ENCODE assay signal across 1 cellular context in the genomic region with DNA sequence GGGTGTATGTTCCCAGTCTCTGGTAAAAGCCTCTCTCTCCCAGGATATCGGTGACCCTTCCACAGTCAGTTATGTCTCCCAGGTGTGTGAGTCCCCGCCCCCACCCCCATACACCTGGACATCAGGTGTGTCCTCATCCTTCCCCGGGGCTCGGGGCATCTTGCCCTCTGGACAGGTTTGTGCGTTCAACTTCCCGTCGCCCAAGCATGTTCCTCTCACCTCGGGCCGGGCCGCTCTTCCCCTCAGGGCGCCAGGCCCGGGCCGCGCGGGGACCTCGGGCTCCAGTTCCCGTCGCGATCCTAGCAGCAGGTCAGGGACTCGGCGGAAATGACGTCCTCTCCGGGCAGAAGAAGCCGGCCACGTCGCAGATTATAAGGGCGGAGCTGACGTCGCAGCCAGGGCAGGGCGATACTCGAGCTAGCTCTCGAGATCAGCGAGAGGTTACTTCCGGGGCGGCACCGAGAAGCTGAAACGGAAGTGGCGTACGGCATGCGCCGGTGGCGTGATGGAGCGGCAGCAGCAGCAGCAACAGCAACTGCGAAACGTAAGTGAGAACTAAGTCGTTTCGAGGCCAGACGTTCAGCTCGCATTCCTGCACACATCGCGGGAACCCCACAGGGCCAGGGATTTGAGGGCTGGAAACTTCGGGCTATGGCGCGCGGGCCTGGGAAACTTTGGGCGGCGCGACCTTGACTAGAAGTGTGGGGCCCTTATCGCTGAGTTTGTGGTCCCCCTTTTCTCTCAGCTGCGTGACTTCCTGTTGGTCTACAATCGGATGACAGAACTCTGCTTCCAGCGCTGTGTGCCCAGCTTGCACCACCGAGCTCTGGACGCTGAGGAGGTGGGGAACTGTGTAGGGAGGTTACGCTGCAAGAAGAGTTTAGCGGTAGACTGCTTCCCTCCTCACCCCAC.
TF ChIP-seq lines count a peak whose summit lies in the region.

A gene with protein sequence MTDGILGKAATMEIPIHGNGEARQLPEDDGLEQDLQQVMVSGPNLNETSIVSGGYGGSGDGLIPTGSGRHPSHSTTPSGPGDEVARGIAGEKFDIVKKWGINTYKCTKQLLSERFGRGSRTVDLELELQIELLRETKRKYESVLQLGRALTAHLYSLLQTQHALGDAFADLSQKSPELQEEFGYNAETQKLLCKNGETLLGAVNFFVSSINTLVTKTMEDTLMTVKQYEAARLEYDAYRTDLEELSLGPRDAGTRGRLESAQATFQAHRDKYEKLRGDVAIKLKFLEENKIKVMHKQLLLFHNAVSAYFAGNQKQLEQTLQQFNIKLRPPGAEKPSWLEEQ (minus strand): TSS at position 320 of the 912 bp plus-strand sequence. CDS start 910 bp downstream, outside the sequence.
A gene with protein sequence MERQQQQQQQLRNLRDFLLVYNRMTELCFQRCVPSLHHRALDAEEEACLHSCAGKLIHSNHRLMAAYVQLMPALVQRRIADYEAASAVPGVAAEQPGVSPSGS (plus strand): TSS at position 490 of the 912 bp plus-strand sequence. CDS start 16 bp downstream, at position 506.

TF ChIP-seq in K562, 482 proteins besides CTCF, POLR2A, EP300 and RAD21 (continued from another document and continues in another):
- TF ChIP-seq, protein P1, sequence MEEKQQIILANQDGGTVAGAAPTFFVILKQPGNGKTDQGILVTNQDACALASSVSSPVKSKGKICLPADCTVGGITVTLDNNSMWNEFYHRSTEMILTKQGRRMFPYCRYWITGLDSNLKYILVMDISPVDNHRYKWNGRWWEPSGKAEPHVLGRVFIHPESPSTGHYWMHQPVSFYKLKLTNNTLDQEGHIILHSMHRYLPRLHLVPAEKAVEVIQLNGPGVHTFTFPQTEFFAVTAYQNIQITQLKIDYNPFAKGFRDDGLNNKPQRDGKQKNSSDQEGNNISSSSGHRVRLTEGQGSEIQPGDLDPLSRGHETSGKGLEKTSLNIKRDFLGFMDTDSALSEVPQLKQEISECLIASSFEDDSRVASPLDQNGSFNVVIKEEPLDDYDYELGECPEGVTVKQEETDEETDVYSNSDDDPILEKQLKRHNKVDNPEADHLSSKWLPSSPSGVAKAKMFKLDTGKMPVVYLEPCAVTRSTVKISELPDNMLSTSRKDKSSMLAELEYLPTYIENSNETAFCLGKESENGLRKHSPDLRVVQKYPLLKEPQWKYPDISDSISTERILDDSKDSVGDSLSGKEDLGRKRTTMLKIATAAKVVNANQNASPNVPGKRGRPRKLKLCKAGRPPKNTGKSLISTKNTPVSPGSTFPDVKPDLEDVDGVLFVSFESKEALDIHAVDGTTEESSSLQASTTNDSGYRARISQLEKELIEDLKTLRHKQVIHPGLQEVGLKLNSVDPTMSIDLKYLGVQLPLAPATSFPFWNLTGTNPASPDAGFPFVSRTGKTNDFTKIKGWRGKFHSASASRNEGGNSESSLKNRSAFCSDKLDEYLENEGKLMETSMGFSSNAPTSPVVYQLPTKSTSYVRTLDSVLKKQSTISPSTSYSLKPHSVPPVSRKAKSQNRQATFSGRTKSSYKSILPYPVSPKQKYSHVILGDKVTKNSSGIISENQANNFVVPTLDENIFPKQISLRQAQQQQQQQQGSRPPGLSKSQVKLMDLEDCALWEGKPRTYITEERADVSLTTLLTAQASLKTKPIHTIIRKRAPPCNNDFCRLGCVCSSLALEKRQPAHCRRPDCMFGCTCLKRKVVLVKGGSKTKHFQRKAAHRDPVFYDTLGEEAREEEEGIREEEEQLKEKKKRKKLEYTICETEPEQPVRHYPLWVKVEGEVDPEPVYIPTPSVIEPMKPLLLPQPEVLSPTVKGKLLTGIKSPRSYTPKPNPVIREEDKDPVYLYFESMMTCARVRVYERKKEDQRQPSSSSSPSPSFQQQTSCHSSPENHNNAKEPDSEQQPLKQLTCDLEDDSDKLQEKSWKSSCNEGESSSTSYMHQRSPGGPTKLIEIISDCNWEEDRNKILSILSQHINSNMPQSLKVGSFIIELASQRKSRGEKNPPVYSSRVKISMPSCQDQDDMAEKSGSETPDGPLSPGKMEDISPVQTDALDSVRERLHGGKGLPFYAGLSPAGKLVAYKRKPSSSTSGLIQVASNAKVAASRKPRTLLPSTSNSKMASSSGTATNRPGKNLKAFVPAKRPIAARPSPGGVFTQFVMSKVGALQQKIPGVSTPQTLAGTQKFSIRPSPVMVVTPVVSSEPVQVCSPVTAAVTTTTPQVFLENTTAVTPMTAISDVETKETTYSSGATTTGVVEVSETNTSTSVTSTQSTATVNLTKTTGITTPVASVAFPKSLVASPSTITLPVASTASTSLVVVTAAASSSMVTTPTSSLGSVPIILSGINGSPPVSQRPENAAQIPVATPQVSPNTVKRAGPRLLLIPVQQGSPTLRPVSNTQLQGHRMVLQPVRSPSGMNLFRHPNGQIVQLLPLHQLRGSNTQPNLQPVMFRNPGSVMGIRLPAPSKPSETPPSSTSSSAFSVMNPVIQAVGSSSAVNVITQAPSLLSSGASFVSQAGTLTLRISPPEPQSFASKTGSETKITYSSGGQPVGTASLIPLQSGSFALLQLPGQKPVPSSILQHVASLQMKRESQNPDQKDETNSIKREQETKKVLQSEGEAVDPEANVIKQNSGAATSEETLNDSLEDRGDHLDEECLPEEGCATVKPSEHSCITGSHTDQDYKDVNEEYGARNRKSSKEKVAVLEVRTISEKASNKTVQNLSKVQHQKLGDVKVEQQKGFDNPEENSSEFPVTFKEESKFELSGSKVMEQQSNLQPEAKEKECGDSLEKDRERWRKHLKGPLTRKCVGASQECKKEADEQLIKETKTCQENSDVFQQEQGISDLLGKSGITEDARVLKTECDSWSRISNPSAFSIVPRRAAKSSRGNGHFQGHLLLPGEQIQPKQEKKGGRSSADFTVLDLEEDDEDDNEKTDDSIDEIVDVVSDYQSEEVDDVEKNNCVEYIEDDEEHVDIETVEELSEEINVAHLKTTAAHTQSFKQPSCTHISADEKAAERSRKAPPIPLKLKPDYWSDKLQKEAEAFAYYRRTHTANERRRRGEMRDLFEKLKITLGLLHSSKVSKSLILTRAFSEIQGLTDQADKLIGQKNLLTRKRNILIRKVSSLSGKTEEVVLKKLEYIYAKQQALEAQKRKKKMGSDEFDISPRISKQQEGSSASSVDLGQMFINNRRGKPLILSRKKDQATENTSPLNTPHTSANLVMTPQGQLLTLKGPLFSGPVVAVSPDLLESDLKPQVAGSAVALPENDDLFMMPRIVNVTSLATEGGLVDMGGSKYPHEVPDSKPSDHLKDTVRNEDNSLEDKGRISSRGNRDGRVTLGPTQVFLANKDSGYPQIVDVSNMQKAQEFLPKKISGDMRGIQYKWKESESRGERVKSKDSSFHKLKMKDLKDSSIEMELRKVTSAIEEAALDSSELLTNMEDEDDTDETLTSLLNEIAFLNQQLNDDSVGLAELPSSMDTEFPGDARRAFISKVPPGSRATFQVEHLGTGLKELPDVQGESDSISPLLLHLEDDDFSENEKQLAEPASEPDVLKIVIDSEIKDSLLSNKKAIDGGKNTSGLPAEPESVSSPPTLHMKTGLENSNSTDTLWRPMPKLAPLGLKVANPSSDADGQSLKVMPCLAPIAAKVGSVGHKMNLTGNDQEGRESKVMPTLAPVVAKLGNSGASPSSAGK (IDR thresholded peaks at IDR 0.05): peak; percentile 72
- peak; percentile 84 for TF ChIP-seq NR2C2 (CRISPR knock-in tag; IDR thresholded peaks at IDR 0.05)
- peak; percentile 96 for TF ChIP-seq NR2C2 (tag; IDR thresholded peaks at IDR 0.05)
- TF ChIP-seq HDAC8 (tag; IDR thresholded peaks at IDR 0.05): no peak
- peak; percentile 88 to 91 for TF ChIP-seq NRF1 (conservative IDR thresholded peaks at IDR 0.05 in 1 of 2, IDR thresholded peaks at IDR 0.05 in 1 of 2)
- peak; percentile 45; the same call in 1 of the 2 replicates for TF ChIP-seq MXI1 (IDR thresholded peaks at IDR 0.05; ENCODE audit: low read depth, low read length)
- TF ChIP-seq, protein P2, sequence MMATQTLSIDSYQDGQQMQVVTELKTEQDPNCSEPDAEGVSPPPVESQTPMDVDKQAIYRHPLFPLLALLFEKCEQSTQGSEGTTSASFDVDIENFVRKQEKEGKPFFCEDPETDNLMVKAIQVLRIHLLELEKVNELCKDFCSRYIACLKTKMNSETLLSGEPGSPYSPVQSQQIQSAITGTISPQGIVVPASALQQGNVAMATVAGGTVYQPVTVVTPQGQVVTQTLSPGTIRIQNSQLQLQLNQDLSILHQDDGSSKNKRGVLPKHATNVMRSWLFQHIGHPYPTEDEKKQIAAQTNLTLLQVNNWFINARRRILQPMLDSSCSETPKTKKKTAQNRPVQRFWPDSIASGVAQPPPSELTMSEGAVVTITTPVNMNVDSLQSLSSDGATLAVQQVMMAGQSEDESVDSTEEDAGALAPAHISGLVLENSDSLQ (IDR thresholded peaks at IDR 0.05): peak; percentile 74
- TF ChIP-seq, protein P3, sequence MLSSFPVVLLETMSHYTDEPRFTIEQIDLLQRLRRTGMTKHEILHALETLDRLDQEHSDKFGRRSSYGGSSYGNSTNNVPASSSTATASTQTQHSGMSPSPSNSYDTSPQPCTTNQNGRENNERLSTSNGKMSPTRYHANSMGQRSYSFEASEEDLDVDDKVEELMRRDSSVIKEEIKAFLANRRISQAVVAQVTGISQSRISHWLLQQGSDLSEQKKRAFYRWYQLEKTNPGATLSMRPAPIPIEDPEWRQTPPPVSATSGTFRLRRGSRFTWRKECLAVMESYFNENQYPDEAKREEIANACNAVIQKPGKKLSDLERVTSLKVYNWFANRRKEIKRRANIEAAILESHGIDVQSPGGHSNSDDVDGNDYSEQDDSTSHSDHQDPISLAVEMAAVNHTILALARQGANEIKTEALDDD (IDR thresholded peaks at IDR 0.05): no peak
- 0 out of 2 replicates have a peak, but pooled peaks have one; percentile 45 for TF ChIP-seq ZNF431 (CRISPR knock-in tag; IDR thresholded peaks at IDR 0.05)
- TF ChIP-seq CHD1 (IDR thresholded peaks at IDR 0.05; ENCODE audit: low read length): peak; percentile 76
- TF ChIP-seq TRIM24 (IDR thresholded peaks at IDR 0.05): peak in 1 of 2 experiments; percentile 21; a peak in 1 of 4 replicates
- peak; percentile 90 for TF ChIP-seq ZEB2 (IDR thresholded peaks at IDR 0.05)
- TF ChIP-seq ZNF589 (CRISPR knock-in tag; IDR thresholded peaks at IDR 0.05; ENCODE audit: low read depth): no peak
- TF ChIP-seq, protein P4, sequence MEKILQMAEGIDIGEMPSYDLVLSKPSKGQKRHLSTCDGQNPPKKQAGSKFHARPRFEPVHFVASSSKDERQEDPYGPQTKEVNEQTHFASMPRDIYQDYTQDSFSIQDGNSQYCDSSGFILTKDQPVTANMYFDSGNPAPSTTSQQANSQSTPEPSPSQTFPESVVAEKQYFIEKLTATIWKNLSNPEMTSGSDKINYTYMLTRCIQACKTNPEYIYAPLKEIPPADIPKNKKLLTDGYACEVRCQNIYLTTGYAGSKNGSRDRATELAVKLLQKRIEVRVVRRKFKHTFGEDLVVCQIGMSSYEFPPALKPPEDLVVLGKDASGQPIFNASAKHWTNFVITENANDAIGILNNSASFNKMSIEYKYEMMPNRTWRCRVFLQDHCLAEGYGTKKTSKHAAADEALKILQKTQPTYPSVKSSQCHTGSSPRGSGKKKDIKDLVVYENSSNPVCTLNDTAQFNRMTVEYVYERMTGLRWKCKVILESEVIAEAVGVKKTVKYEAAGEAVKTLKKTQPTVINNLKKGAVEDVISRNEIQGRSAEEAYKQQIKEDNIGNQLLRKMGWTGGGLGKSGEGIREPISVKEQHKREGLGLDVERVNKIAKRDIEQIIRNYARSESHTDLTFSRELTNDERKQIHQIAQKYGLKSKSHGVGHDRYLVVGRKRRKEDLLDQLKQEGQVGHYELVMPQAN (IDR thresholded peaks at IDR 0.05; ENCODE audit: borderline replicate concordance): peak; percentile 81
- TF ChIP-seq MEIS2 (IDR thresholded peaks at IDR 0.05; ENCODE audit: partially characterized antibody): peak; percentile 5
- no peak for TF ChIP-seq SMARCC2 (IDR thresholded peaks at IDR 0.05; ENCODE audit: low read depth)
- no peak for TF ChIP-seq ZNF766 (CRISPR knock-in tag; conservative IDR thresholded peaks at IDR 0.05)
- TF ChIP-seq ZFX (CRISPR knock-in tag; IDR thresholded peaks at IDR 0.05): peak; percentile 97
- TF ChIP-seq, protein P5, sequence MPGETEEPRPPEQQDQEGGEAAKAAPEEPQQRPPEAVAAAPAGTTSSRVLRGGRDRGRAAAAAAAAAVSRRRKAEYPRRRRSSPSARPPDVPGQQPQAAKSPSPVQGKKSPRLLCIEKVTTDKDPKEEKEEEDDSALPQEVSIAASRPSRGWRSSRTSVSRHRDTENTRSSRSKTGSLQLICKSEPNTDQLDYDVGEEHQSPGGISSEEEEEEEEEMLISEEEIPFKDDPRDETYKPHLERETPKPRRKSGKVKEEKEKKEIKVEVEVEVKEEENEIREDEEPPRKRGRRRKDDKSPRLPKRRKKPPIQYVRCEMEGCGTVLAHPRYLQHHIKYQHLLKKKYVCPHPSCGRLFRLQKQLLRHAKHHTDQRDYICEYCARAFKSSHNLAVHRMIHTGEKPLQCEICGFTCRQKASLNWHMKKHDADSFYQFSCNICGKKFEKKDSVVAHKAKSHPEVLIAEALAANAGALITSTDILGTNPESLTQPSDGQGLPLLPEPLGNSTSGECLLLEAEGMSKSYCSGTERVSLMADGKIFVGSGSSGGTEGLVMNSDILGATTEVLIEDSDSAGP (CRISPR knock-in tag; IDR thresholded peaks at IDR 0.05): peak; percentile 45; the same call in 1 of the 2 replicates
- peak; percentile 99 for TF ChIP-seq HNRNPLL (IDR thresholded peaks at IDR 0.05; ENCODE audit: low read depth, low read length, poor library complexity, severe bottlenecking)
